13 cellular contexts compared by ENCODE assay signal in the genomic region with DNA sequence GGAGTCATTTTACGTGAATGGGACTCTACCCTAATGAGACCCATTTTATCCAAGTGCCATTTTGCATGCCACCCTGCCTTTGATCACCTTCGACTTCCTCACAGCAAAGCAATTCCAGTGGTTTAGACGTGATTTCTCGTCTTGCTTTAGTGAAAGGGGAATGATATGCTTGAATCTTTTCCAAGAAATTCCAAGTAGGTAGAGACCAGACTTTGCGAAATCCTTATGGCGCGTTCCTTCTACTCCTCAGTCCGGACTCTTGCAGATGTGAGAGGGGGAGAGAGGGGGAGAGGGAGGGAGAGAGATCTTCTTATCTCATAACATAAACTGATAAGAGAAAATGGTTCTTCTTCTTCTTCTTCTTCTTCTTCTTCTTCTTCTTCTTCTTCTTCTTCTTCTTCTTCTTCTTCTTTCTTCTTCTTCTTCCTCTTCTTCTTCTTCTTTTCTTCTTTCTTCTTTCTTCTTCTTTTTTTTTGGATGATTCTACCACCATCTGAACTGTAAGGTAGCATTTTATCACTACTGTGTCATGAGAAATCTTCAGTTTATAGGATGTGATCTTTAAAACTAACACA. TPM values are rescaled to one million over a fixed set of nuclear protein-coding genes. Genes with fewer than 3 reads are reported as not detected.
DNase-seq lines count a peak whose midpoint lies in the region; ATAC-seq and TF ChIP-seq lines count a peak whose summit lies in the region.
"Had no signal": no experiment of that assay in that cellular context is flagged by ENCODE, and none has a peak within 500 bp of the region (broad histone marks: within the 10 kb centered on the region; RNA-seq: fewer than 3 reads in every experiment).

No MANE protein-coding gene starts in this region.

- H3K9me3 Mint-ChIP-seq in CD8-positive, alpha-beta memory T cell, result peaks cover 8 to 19% (median 14%) of the 10 kb centered on the region in 5 donors
- H3K9me3 Mint-ChIP-seq in dendritic cell treated with granulocyte-macrophage colony-stimulating factor and Interleukin-4, amounts not matched to agents 40 ng/mL and 50 ng/mL, for 4 days, result no peaks in the 10 kb centered on the region
- H3K9me3 Mint-ChIP-seq in natural killer cell, result peaks cover 0 to 2% of the 10 kb centered on the region in 2 donors

- H3K36me3 ChIP-seq in CD8-positive, alpha-beta memory T cell (ENCODE audit: insufficient read depth, low read length), result no peaks in the 10 kb centered on the region
- no peaks in the 10 kb centered on the region for H3K36me3 ChIP-seq in HUES48 (ENCODE audit: control insufficient read depth, insufficient read depth, low read length)
- no peaks in the 10 kb centered on the region for H3K36me3 ChIP-seq in ascending aorta
- H3K36me3 ChIP-seq: left ventricle myocardium inferior, thoracic aorta had no signal

- POLR2A ChIA-PET in CD8-positive, alpha-beta memory T cell (lab: Charles Lee), result no interaction called here

- H3K4me1 Mint-ChIP-seq in CD8-positive, alpha-beta memory T cell, result peaks cover 10 to 18% (median 14%) of the 10 kb centered on the region in 3 donors
- H3K4me1 Mint-ChIP-seq in dendritic cell treated with granulocyte-macrophage colony-stimulating factor and Interleukin-4, amounts not matched to agents 40 ng/mL and 50 ng/mL, for 4 days (ENCODE audit: low read depth), result peaks cover 23% of the 10 kb centered on the region
- peaks cover 0 to 8% of the 10 kb centered on the region in 2 donors for H3K4me1 Mint-ChIP-seq in natural killer cell

- peak overlapping the region in 6 of 7 donors; percentile 2 to 86 (median 45) for H3K4me3 Mint-ChIP-seq in CD8-positive, alpha-beta memory T cell
- H3K4me3 Mint-ChIP-seq in dendritic cell treated with granulocyte-macrophage colony-stimulating factor and Interleukin-4, amounts not matched to agents 40 ng/mL and 50 ng/mL, for 4 days, result peak overlapping the region; percentile 54
- peak overlapping the region; percentile 50 for H3K4me3 Mint-ChIP-seq in natural killer cell

- CTCF ChIA-PET in CD8-positive, alpha-beta memory T cell (lab: Charles Lee), result no interaction called here

- peaks cover 47 to 64% of the 10 kb centered on the region in 2 donors for H3K27me3 Mint-ChIP-seq in CD8-positive, alpha-beta memory T cell
- H3K27me3 Mint-ChIP-seq in dendritic cell treated with granulocyte-macrophage colony-stimulating factor and Interleukin-4, amounts not matched to agents 40 ng/mL and 50 ng/mL, for 4 days, result peaks cover 59% of the 10 kb centered on the region
- peaks cover 47 to 54% of the 10 kb centered on the region in 2 donors for H3K27me3 Mint-ChIP-seq in natural killer cell (ENCODE audit: low read depth in 2 of 2)

- no peak overlapping the region for H3K27ac ChIP-seq in CD8-positive, alpha-beta memory T cell (ENCODE audit: low read depth, low read length)
- H3K27ac ChIP-seq in HUES48 (ENCODE audit: low read depth, low read length), result no peak overlapping the region
- H3K27ac ChIP-seq in ascending aorta, result no peak overlapping the region
- H3K27ac ChIP-seq: left ventricle myocardium inferior, thoracic aorta had no signal

- H3K27ac Mint-ChIP-seq in CD8-positive, alpha-beta memory T cell, result peak overlapping the region in 5 of 8 donors; percentile 22 to 82 (median 76)
- peak overlapping the region; percentile 75 for H3K27ac Mint-ChIP-seq in dendritic cell treated with granulocyte-macrophage colony-stimulating factor and Interleukin-4, amounts not matched to agents 40 ng/mL and 50 ng/mL, for 4 days
- peak overlapping the region in 1 of 2 donors; percentile 26 for H3K27ac Mint-ChIP-seq in natural killer cell

- H3K9ac ChIP-seq in HUES48 (ENCODE audit: low read depth, low read length), result no peak overlapping the region

- peaks cover 50% of the 10 kb centered on the region for H3K27me3 ChIP-seq in CD8-positive, alpha-beta memory T cell (ENCODE audit: insufficient read depth, low read length, poor library complexity, severe bottlenecking)
- H3K27me3 ChIP-seq in HUES48 (ENCODE audit: control insufficient read depth, insufficient read depth, low read length), result peaks cover 90% of the 10 kb centered on the region
- peaks cover 34% of the 10 kb centered on the region for H3K27me3 ChIP-seq in ascending aorta

- TF ChIP-seq CTCF in natural killer cell (IDR thresholded peaks at IDR 0.05), result no peak
- no peak for TF ChIP-seq CTCF in ascending aorta (IDR thresholded peaks at IDR 0.05)

- peaks cover 3% of the 10 kb centered on the region for H3K4me1 ChIP-seq in CD8-positive, alpha-beta memory T cell (ENCODE audit: insufficient read depth, low read length)
- peaks cover 4% of the 10 kb centered on the region; the same call in 1 of the 2 replicates for H3K4me1 ChIP-seq in HUES48 (ENCODE audit: control insufficient read depth, insufficient read depth, low read length)
- peaks cover under 1 to 5% of the 10 kb centered on the region in 2 donors for H3K4me1 ChIP-seq in ascending aorta

- no peak for DNase-seq in CD8-positive, alpha-beta memory T cell
- DNase-seq in natural killer cell (no peak), posterior vena cava (ENCODE audit: low spot score) (no peak), ascending aorta (ENCODE audit: low spot score in 2 of 2) (no peak), D341Med (ENCODE audit: low spot score) (no peak)
- DNase-seq: left ventricle myocardium inferior had no signal

- no peaks in the 10 kb centered on the region for H3K9me3 ChIP-seq in CD8-positive, alpha-beta memory T cell (ENCODE audit: low read length)
- H3K9me3 ChIP-seq in HUES48 (ENCODE audit: control insufficient read depth, insufficient read depth, low read length), result no peaks in the 10 kb centered on the region
- no peaks in the 10 kb centered on the region for H3K9me3 ChIP-seq in ascending aorta
- H3K9me3 ChIP-seq: left ventricle myocardium inferior, thoracic aorta had no signal

- H3K36me3 Mint-ChIP-seq in CD8-positive, alpha-beta memory T cell, result peaks cover 0 to 3% (median 0%) of the 10 kb centered on the region in 3 donors
- no peaks in the 10 kb centered on the region for H3K36me3 Mint-ChIP-seq in dendritic cell treated with granulocyte-macrophage colony-stimulating factor and Interleukin-4, amounts not matched to agents 40 ng/mL and 50 ng/mL, for 4 days (ENCODE audit: low read depth)
- H3K36me3 Mint-ChIP-seq in natural killer cell, result no peaks in the 10 kb centered on the region

- intact Hi-C loops in dendritic cell treated with granulocyte-macrophage colony-stimulating factor and Interleukin-4, amounts not matched to agents 40 ng/mL and 50 ng/mL, for 4 days (cut with micrococcal nuclease), result no loop called here
- intact Hi-C loops in natural killer cell (cut with micrococcal nuclease) (loop anchor here (10.0 kb wide), 2 partner anchors 129 to 569 kb away; no protein-coding TSS in a partner anchor), posterior vena cava (cut with DNase I) (loop anchor here in 1 of 2 donors (10.0 kb wide), 1 partner anchor 89 kb away; no protein-coding TSS in a partner anchor), ascending aorta (cut with DNase I) (loop anchor here (5.0 to 10.0 kb wide), 4 partner anchors 34 to 639 kb away; no protein-coding TSS in a partner anchor)

- H3K4me3 ChIP-seq in CD8-positive, alpha-beta memory T cell (ENCODE audit: low read length), result no peak overlapping the region
- H3K4me3 ChIP-seq in HUES48 (ENCODE audit: low read depth, low read length) (peak overlapping the region; percentile 60), ascending aorta (no peak overlapping the region)

- ATAC-seq in natural killer cell (no peak), GM19023 (IDR thresholded peaks at IDR 0.05; ENCODE audit: unreplicated experiment) (no peak)

RNA-seq across cellular contexts. Expression of gene SPAG6, which starts 0.9 kb away (rescaled TPM):
- under 1 TPM in 1 of 2 experiments, not detected in 1; 0.22 TPM for total RNA-seq in CD8-positive, alpha-beta memory T cell
- not detected for polyA plus RNA-seq in CD8-positive, alpha-beta memory T cell
- total RNA-seq in natural killer cell, result under 1 TPM in 2 of 3 donors, not detected in 1; 0.35 to 0.79 TPM
- total RNA-seq in posterior vena cava, result not detected
- total RNA-seq in ascending aorta, result not detected
- total RNA-seq: cardiac septum, HT-29, left ventricle myocardium inferior, smooth muscle cell, thoracic aorta had no signal

RNA-seq across cellular contexts. Expression of gene BMI1, which starts 25.3 kb away (rescaled TPM):
- total RNA-seq in CD8-positive, alpha-beta memory T cell, result 10 to 100 TPM; 87.8 to 97.3 TPM
- polyA plus RNA-seq in CD8-positive, alpha-beta memory T cell, result 39.3 TPM
- total RNA-seq in natural killer cell, result 10 to 100 TPM; 60.5 to 69.8 (median 66.4) TPM
- 10 to 100 TPM; 56.5 to 71.7 TPM for total RNA-seq in posterior vena cava
- 50.1 TPM for total RNA-seq in ascending aorta

RNA-seq across cellular contexts. Expression of gene COMMD3, which starts 30.0 kb away (rescaled TPM):
- total RNA-seq in CD8-positive, alpha-beta memory T cell, result 10 to 100 TPM; 80.2 to 80.4 TPM
- 61.4 TPM for polyA plus RNA-seq in CD8-positive, alpha-beta memory T cell
- total RNA-seq in natural killer cell (10 to 100 TPM; 43.1 to 48.3 (median 44.2) TPM), posterior vena cava (10 to 100 TPM; 52.6 to 57.6 TPM), ascending aorta (21.9 TPM)
